Comparison of ENCODE assay signal across 8 cellular contexts in the genomic region with DNA sequence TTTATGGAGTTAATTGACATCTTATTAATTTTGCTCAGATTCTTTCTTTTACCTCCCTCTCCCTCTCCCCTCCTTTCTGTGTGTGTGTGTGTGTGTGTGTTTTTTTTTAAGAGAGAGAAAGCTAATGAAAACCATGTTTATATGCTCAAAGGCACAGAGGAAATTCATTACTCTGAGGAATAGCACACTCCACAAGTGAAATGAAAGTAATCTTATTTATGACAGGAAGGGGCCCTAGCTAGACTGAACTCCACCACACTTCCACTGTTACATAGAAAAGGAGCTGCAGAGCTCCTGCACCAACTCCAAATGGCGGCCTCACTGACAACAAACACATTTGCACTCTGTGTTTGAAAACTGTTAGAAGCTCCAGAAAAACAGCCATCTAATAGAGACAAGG.
DNase-seq lines count a peak whose midpoint lies in the region; ATAC-seq and TF ChIP-seq lines count a peak whose summit lies in the region.

No MANE protein-coding gene starts in this region.

- DNase-seq in Right ventricle myocardium inferior (ENCODE audit: missing footprints) (no peak), cardiac septum (ENCODE audit: low spot score) (no peak), thyroid gland (no peak), SIG-M5 (lab: John Stamatoyannopoulos, UW) (no peak), cerebellar cortex (ENCODE audit: low spot score) (no peak)
- DNase-seq in activated effector memory CD4-positive, alpha-beta T cell treated with anti-CD3 and anti-CD28 coated beads, Interleukin-2, amount 50 U/mL, for 16 hours, result no peak

- H3K36me3 Mint-ChIP-seq in brain, result no peaks in the 10 kb centered on the region

- TF ChIP-seq POLR2A in thyroid gland (IDR thresholded peaks at IDR 0.05), result no peak

- ATAC-seq in Right ventricle myocardium inferior (peak; percentile 49), HG03354 (IDR thresholded peaks at IDR 0.05; ENCODE audit: poor library complexity, severe bottlenecking, unreplicated experiment) (peak; percentile 85)

- peak overlapping the region in 3 of 5 experiments; percentile 10 to 20 (median 15) for H3K4me3 Mint-ChIP-seq in brain

- peaks cover 40 to 53% of the 10 kb centered on the region in 2 donors for H3K4me1 ChIP-seq in thyroid gland

- no peak overlapping the region for H3K4me3 ChIP-seq in thyroid gland (replicated peaks in 1 of 3)

- H3K27me3 Mint-ChIP-seq in brain, result peaks cover 3% of the 10 kb centered on the region

- H3K9me3 Mint-ChIP-seq in brain, result no peaks in the 10 kb centered on the region

- no peaks in the 10 kb centered on the region for H3K36me3 ChIP-seq in thyroid gland

- no peaks in the 10 kb centered on the region for H3K27me3 ChIP-seq in thyroid gland

- H3K4me1 Mint-ChIP-seq in brain, result peaks cover 44% of the 10 kb centered on the region

- intact Hi-C loops in Right ventricle myocardium inferior (cut with DNase I), result loop anchor here (5.0 to 10.0 kb wide), 3 partner anchors 185 to 1205 kb away; no protein-coding TSS in a partner anchor
- intact Hi-C loops in cardiac septum (cut with DNase I), result loop anchor here (5.0 to 10.0 kb wide), 3 partner anchors 175 to 692 kb away; a partner anchor contains a TSS
- intact Hi-C loops in thyroid gland (cut with DNase I), result no loop called here

- no peak for TF ChIP-seq CTCF in brain (conservative IDR thresholded peaks at IDR 0.05)
- TF ChIP-seq CTCF in thyroid gland (IDR thresholded peaks at IDR 0.05), result no peak

- peak overlapping the region in 3 of 5 experiments; percentile 11 to 81 (median 41) for H3K27ac Mint-ChIP-seq in brain

- WGBS in thyroid gland, 2 donors, result 66 to 74% methylated on average over 1 of the region's 1 CpG

- H3K27ac ChIP-seq in thyroid gland, result peak overlapping the region in 2 of 3 donors; percentile 0 to 6

- H3K9me3 ChIP-seq in thyroid gland, result no peaks in the 10 kb centered on the region
